Comparison of ENCODE assay signal across 20 cellular contexts in genomic region chr2:120600335-120600734, GRCh38.
"Had no signal": no experiment of that assay in that cellular context is flagged by ENCODE, and none has a peak within 500 bp of the region (broad histone marks: within the 10 kb centered on the region; RNA-seq: fewer than 3 reads in every experiment).

No MANE protein-coding gene starts in this region.

- H3K27ac ChIP-seq: Peyer's patch, RWPE1 had no signal

- H3K4me3 ChIP-seq: Peyer's patch had no signal

- H3K36me3 ChIP-seq: Peyer's patch had no signal

- DNase-seq: activated CD4-positive, alpha-beta T cell treated with anti-CD3 and anti-CD28 coated beads for 48 hours; activated CD4-positive, alpha-beta T cell treated with anti-CD3 and anti-CD28 coated beads, Interleukin-2, amount 50 U/mL, for 4 hours; activated CD4-positive, CD25-positive, alpha-beta regulatory T cell treated with anti-CD3 and anti-CD28 coated beads, Interleukin-2, amount 50 U/mL, for 72 hours; activated CD8-positive, alpha-beta memory T cell treated with anti-CD3 and anti-CD28 coated beads, Interleukin-2, amount 10 ng/mL, durations not matched to agents 7 days and 5 days; activated effector memory CD4-positive, alpha-beta T cell treated with Interleukin-2 at 50 U/mL for 16 hours; activated naive CD4-positive, alpha-beta T cell; activated T-cell treated with anti-CD3 and anti-CD28 coated beads, Interleukin-2, amount 50 U/mL, for 24 hours; caudate nucleus; Karpas-422; MM.1S; NCI-H1105; NCI-H1436; NCI-H2081; NCI-H446; NCI-H524; SHP77 treated with DMSO at 0.1 percent for 48 hours had no signal

- ATAC-seq: activated CD8-positive, alpha-beta memory T cell treated with anti-CD3 and anti-CD28 coated beads, Interleukin-2, amount 10 ng/mL, durations not matched to agents 7 days and 5 days; activated naive CD4-positive, alpha-beta T cell treated with anti-CD3 and anti-CD28 coated beads, Interleukin-2, amount 50 U/mL, for 72 hours; WTC11 had no signal

- H3K4me1 ChIP-seq: Peyer's patch had no signal

- H3K9me3 ChIP-seq: Peyer's patch had no signal

- H3K27me3 ChIP-seq: Peyer's patch had no signal
